Comparison of ENCODE assay signal across 1 cellular context in the genomic region with DNA sequence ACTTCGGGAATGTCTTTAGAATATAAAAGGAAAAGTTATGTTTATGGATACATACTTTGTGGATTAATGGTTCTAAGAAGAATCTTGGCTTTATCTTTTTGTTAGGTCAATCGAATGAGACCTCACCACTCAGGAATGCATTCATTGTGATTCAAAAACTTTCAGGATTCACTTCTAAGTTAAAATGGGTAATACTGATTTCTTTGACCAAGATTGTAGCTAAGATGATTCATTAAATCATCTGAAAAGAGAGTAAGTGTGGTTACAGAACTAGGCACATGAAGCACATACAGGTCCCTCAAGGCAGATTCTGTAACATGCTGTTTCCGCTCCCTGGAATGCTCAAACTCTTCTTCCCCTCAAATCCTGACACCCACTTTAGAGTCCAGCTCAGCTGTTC.
TF ChIP-seq lines count a peak whose summit lies in the region.

No MANE protein-coding gene starts in this region.

TF ChIP-seq in H1, 55 proteins besides CTCF, POLR2A, EP300 and RAD21:
- TF ChIP-seq JUN (IDR thresholded peaks at IDR 0.05; ENCODE audit: low read depth, low read length) = 0 out of 2 replicates have a peak, but pooled peaks have one; percentile 56
- TF ChIP-seq ATF2 (IDR thresholded peaks at IDR 0.05; ENCODE audit: low read length) = no peak
